Comparison of ENCODE assay signal across 1 cellular context in the genomic region with DNA sequence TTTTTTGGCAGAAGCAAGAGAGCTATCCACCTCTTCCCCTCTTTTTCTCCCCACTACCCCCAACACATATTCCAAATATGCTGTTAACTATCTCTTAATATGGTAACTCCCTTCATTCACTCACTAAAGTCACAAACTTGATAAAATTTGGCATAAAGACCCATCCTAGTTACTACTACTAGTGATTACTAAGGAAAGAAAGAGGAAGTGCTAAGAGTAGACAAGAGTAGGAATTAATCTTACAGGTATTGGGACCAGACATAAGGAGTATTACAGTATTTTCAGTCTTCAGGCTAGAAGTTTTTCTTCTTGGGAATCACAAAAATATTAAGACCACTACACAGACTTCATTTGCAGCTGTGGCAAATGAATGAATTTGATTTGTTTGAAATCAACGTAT.
TF ChIP-seq lines count a peak whose summit lies in the region.

No MANE protein-coding gene starts in this region.

TF ChIP-seq in GM23338, 12 proteins besides CTCF, POLR2A, EP300 and RAD21 (continued from another document):
- TF ChIP-seq, protein P1, sequence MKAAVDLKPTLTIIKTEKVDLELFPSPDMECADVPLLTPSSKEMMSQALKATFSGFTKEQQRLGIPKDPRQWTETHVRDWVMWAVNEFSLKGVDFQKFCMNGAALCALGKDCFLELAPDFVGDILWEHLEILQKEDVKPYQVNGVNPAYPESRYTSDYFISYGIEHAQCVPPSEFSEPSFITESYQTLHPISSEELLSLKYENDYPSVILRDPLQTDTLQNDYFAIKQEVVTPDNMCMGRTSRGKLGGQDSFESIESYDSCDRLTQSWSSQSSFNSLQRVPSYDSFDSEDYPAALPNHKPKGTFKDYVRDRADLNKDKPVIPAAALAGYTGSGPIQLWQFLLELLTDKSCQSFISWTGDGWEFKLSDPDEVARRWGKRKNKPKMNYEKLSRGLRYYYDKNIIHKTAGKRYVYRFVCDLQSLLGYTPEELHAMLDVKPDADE (IDR thresholded peaks at IDR 0.05): no peak
- TF ChIP-seq ZNF331 (CRISPR knock-in tag; IDR thresholded peaks at IDR 0.05; ENCODE audit: low read depth): no peak
